Comparison of ENCODE assay signal across 27 cellular contexts in genomic region chr22:20090730-20091240, GRCh38. TPM values are rescaled to one million over a fixed set of nuclear protein-coding genes. Genes with fewer than 3 reads are reported as not detected.
A peak's percentile ranks its signal among the peaks of the same experiment; 100 is the strongest.
DNase-seq lines count a peak whose midpoint lies in the region; ATAC-seq, FAIRE-seq and TF ChIP-seq lines count a peak whose summit lies in the region.
"Had no signal": no experiment of that assay in that cellular context is flagged by ENCODE, and none has a peak within 500 bp of the region (broad histone marks: within the 10 kb centered on the region; RNA-seq: fewer than 3 reads in every experiment).

No MANE protein-coding gene starts in this region.

- no peak overlapping the region for H3K9ac ChIP-seq in kidney (ENCODE audit: low read length in 2 of 2)

- peaks cover 71 to 73% of the 10 kb centered on the region in 2 donors for H3K36me3 ChIP-seq in kidney (ENCODE audit: control insufficient read depth in 1 of 2, insufficient read depth in 2 of 2, low read length in 2 of 2)

- H3K4me1 ChIP-seq in kidney (ENCODE audit: control insufficient read depth in 1 of 2, insufficient read depth in 1 of 2, low read depth in 1 of 2, low read length in 2 of 2) = peaks cover 0 to 5% of the 10 kb centered on the region in 2 donors
- H3K4me1 ChIP-seq: pancreas, SJSA1 had no signal

- peaks cover 54% of the 10 kb centered on the region for H3K4me1 Mint-ChIP-seq in stimulated activated naive CD8-positive, alpha-beta T cell treated with anti-CD3 and anti-CD28 coated beads, Interleukin-15, Interleukin-2, amounts not matched to agents 100 ng/mL and 50 ng/mL, for 24 hours (ENCODE audit: low read depth)
- H3K4me1 Mint-ChIP-seq in activated CD8-positive, alpha-beta T cell treated with anti-CD3 and anti-CD28 coated beads, Interleukin-2, amount 10 ng/mL, durations not matched to agents 7 days and 5 days (ENCODE audit: low read depth) = peaks cover 82% of the 10 kb centered on the region
- H3K4me1 Mint-ChIP-seq: memory B cell had no signal

- no peak for FAIRE-seq in kidney (lab: Jason Lieb, UNC)
- FAIRE-seq: endometrium, GM12892, pancreas had no signal

- H3K27me3 Mint-ChIP-seq in stimulated activated naive CD8-positive, alpha-beta T cell treated with anti-CD3 and anti-CD28 coated beads, Interleukin-15, Interleukin-2, amounts not matched to agents 100 ng/mL and 50 ng/mL, for 24 hours = no peaks in the 10 kb centered on the region
- H3K27me3 Mint-ChIP-seq in activated CD8-positive, alpha-beta T cell treated with anti-CD3 and anti-CD28 coated beads, Interleukin-2, amount 10 ng/mL, durations not matched to agents 7 days and 5 days (ENCODE audit: low read depth) = no peaks in the 10 kb centered on the region
- H3K27me3 Mint-ChIP-seq: memory B cell, naive B cell had no signal

- peaks cover 93% of the 10 kb centered on the region for H3K36me3 Mint-ChIP-seq in stimulated activated naive CD8-positive, alpha-beta T cell treated with anti-CD3 and anti-CD28 coated beads, Interleukin-15, Interleukin-2, amounts not matched to agents 100 ng/mL and 50 ng/mL, for 24 hours (ENCODE audit: low read depth)
- peaks cover 94% of the 10 kb centered on the region for H3K36me3 Mint-ChIP-seq in activated CD8-positive, alpha-beta T cell treated with anti-CD3 and anti-CD28 coated beads, Interleukin-2, amount 10 ng/mL, durations not matched to agents 7 days and 5 days (ENCODE audit: low read depth)

- TF ChIP-seq CTCF in kidney (IDR thresholded peaks at IDR 0.05; ENCODE audit: borderline replicate concordance, extremely low read depth, insufficient read depth) = no peak

- intact Hi-C loops in kidney (cut with DNase I) = no loop called here

- H3K9me3 ChIP-seq in kidney (ENCODE audit: control insufficient read depth in 1 of 2, low read length in 2 of 2) = no peaks in the 10 kb centered on the region
- H3K9me3 ChIP-seq: gastroesophageal sphincter, pancreas, right lobe of liver, SJSA1, stomach, tibial artery had no signal

- no peak for ATAC-seq in stimulated activated naive CD8-positive, alpha-beta T cell treated with anti-CD3 and anti-CD28 coated beads, Interleukin-15, Interleukin-2, amounts not matched to agents 100 U/mL and 50 U/mL, for 24 hours
- peak; percentile 33 for ATAC-seq in activated CD8-positive, alpha-beta T cell treated with anti-CD3 and anti-CD28 coated beads, Interleukin-2, amount 10 ng/mL, durations not matched to agents 7 days and 5 days
- ATAC-seq in left lobe of liver (no peak), GM19452 (IDR thresholded peaks at IDR 0.05; ENCODE audit: unreplicated experiment) (no peak)
- ATAC-seq: gastroesophageal sphincter, pancreas, right lobe of liver had no signal

- H3K4me3 Mint-ChIP-seq in stimulated activated naive CD8-positive, alpha-beta T cell treated with anti-CD3 and anti-CD28 coated beads, Interleukin-15, Interleukin-2, amounts not matched to agents 100 ng/mL and 50 ng/mL, for 24 hours = no peak overlapping the region
- H3K4me3 Mint-ChIP-seq in activated CD8-positive, alpha-beta T cell treated with anti-CD3 and anti-CD28 coated beads, Interleukin-2, amount 10 ng/mL, durations not matched to agents 7 days and 5 days = peak overlapping the region; percentile 46
- H3K4me3 Mint-ChIP-seq: memory B cell, naive B cell had no signal

- CTCF ChIA-PET in activated CD8-positive, alpha-beta T cell treated with anti-CD3 and anti-CD28 coated beads, Interleukin-2, amount 10 ng/mL, durations not matched to agents 7 days and 5 days (lab: Charles Lee) = interaction anchor here (0.7 to 1.9 kb wide), 3 partner anchors 10 to 20 kb away, joined by 3 to 8 read pairs (median 3); no protein-coding TSS in a partner anchor

- H3K27ac ChIP-seq in kidney (ENCODE audit: low read depth in 2 of 2, low read length in 2 of 2) = no peak overlapping the region
- H3K27ac ChIP-seq: gastroesophageal sphincter, pancreas, right lobe of liver, SJSA1, stomach, tibial artery had no signal

- DNase-seq in stimulated activated naive CD8-positive, alpha-beta T cell treated with anti-CD3 and anti-CD28 coated beads, Interleukin-15, Interleukin-2, amounts not matched to agents 100 U/mL and 50 U/mL, for 24 hours = no peak
- DNase-seq in activated CD8-positive, alpha-beta T cell treated with anti-CD3 and anti-CD28 coated beads, Interleukin-2, amount 10 ng/mL, durations not matched to agents 7 days and 5 days = no peak
- DNase-seq in kidney = peak; percentile 25
- DNase-seq in hippocampal formation (lab: John Stamatoyannopoulos, UW) = no peak
- DNase-seq in left lobe of liver (ENCODE audit: low spot score) = no peak
- no peak for DNase-seq in SW480 (ENCODE audit: low spot score)
- DNase-seq: activated CD4-positive, alpha-beta T cell treated with anti-CD3 and anti-CD28 coated beads for 48 hours; activated gamma-delta T cell; amniotic stem cell; C1 segment of cervical spinal cord; cortex of kidney; kidney glomerular epithelial cell; naive B cell; NCI-H1092; NCI-H187; NCI-H69; pancreas; right lobe of liver; stomach had no signal

- H3K9me3 Mint-ChIP-seq in stimulated activated naive CD8-positive, alpha-beta T cell treated with anti-CD3 and anti-CD28 coated beads, Interleukin-15, Interleukin-2, amounts not matched to agents 100 ng/mL and 50 ng/mL, for 24 hours = no peaks in the 10 kb centered on the region
- H3K9me3 Mint-ChIP-seq in activated CD8-positive, alpha-beta T cell treated with anti-CD3 and anti-CD28 coated beads, Interleukin-2, amount 10 ng/mL, durations not matched to agents 7 days and 5 days (ENCODE audit: insufficient read depth) = peaks cover under 1% of the 10 kb centered on the region
- H3K9me3 Mint-ChIP-seq: memory B cell, naive B cell had no signal

- POLR2A ChIA-PET in activated CD8-positive, alpha-beta T cell treated with anti-CD3 and anti-CD28 coated beads, Interleukin-2, amount 10 ng/mL, durations not matched to agents 7 days and 5 days (lab: Charles Lee) = interaction anchor here (0.6 to 1.8 kb wide), 7 partner anchors 10 to 170 kb away, joined by 3 to 6 read pairs (median 4); partner anchors contain the start of genes TANGO2 and TRMT2A

- H3K4me3 ChIP-seq in kidney (ENCODE audit: low read length in 2 of 2) = no peak overlapping the region
- H3K4me3 ChIP-seq: gastroesophageal sphincter, pancreas, right lobe of liver, SJSA1, stomach, tibial artery had no signal

- peak overlapping the region; percentile 19 for H3K27ac Mint-ChIP-seq in stimulated activated naive CD8-positive, alpha-beta T cell treated with anti-CD3 and anti-CD28 coated beads, Interleukin-15, Interleukin-2, amounts not matched to agents 100 ng/mL and 50 ng/mL, for 24 hours
- H3K27ac Mint-ChIP-seq in activated CD8-positive, alpha-beta T cell treated with anti-CD3 and anti-CD28 coated beads, Interleukin-2, amount 10 ng/mL, durations not matched to agents 7 days and 5 days = peak overlapping the region; percentile 56
- H3K27ac Mint-ChIP-seq: memory B cell had no signal

RNA-seq across cellular contexts. Expression of gene DGCR8, which starts 10.7 kb away (rescaled TPM):
- 10 to 100 TPM; 52.3 to 55.2 TPM for total RNA-seq in activated CD8-positive, alpha-beta T cell treated with anti-CD3 and anti-CD28 coated beads, Interleukin-2, amount 10 ng/mL, durations not matched to agents 7 days and 5 days
- 40.1 TPM for total RNA-seq in kidney
- polyA plus RNA-seq in kidney (ENCODE audit: insufficient read depth, low read depth, low replicate concordance) = 12.2 TPM
- total RNA-seq in left lobe of liver = 26.9 TPM

RNA-seq across cellular contexts. Expression of gene RANBP1, which starts 25.1 kb away (rescaled TPM):
- 100 to 1,000 TPM; 320 to 332 TPM for total RNA-seq in activated CD8-positive, alpha-beta T cell treated with anti-CD3 and anti-CD28 coated beads, Interleukin-2, amount 10 ng/mL, durations not matched to agents 7 days and 5 days
- 67.2 TPM for total RNA-seq in kidney
- polyA plus RNA-seq in kidney (ENCODE audit: insufficient read depth, low read depth, low replicate concordance) = 80.5 TPM
- 47.0 TPM for total RNA-seq in left lobe of liver

RNA-seq across cellular contexts. Expression of gene TRMT2A, which starts 26.2 kb away (rescaled TPM):
- 100 to 1,000 TPM in 1 of 2 experiments, 10 to 100 TPM in 1; 92.1 to 102 TPM for total RNA-seq in activated CD8-positive, alpha-beta T cell treated with anti-CD3 and anti-CD28 coated beads, Interleukin-2, amount 10 ng/mL, durations not matched to agents 7 days and 5 days
- total RNA-seq in kidney (50.0 TPM), left lobe of liver (36.7 TPM)
- 37.3 TPM for polyA plus RNA-seq in kidney (ENCODE audit: insufficient read depth, low read depth, low replicate concordance)

RNA-seq across cellular contexts. Expression of gene ZDHHC8, which starts 40.8 kb away (rescaled TPM):
- total RNA-seq in activated CD8-positive, alpha-beta T cell treated with anti-CD3 and anti-CD28 coated beads, Interleukin-2, amount 10 ng/mL, durations not matched to agents 7 days and 5 days = 10 to 100 TPM; 60.5 to 65.5 TPM
- total RNA-seq in kidney (57.1 TPM), left lobe of liver (37.3 TPM)
- polyA plus RNA-seq in kidney (ENCODE audit: insufficient read depth, low read depth, low replicate concordance) = 18.8 TPM
